ENCODE assay signal across 19 cellular contexts in the genomic region with DNA sequence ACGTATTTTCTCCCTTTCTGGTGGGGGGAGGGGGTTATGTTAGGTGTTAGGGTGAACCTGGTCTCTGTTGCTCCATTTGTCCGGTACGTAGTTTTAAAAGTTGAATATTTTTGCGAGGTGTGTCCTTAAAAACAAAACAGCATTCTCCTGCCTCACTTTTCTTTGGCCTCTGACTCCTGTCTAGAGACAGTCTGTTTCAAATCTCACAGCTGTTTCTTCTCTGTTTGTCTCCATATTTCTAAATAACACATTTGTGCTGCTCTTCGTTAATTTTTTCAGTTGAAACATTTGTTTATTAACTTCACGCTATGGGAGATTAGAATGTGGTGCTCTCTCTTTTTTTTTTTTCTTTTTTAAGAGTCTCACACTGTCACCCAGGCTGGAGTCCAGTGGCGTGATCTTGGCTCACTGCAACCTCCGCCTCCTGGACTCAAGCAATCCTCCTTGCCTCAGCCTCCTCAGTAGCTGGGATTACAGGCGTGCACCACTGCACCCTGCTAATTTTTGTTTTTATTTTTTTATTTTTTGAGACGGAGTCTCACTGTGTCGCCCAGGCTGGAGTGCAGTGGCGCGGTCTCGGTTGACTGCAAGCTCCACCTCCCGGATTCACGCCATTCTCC. TPM values are rescaled to one million over a fixed set of nuclear protein-coding genes. Genes with fewer than 3 reads are reported as not detected.
DNase-seq lines count a peak whose midpoint lies in the region; ATAC-seq and TF ChIP-seq lines count a peak whose summit lies in the region.
"Had no signal": no experiment of that assay in that cellular context is flagged by ENCODE, and none has a peak within 500 bp of the region (broad histone marks: within the 10 kb centered on the region; RNA-seq: fewer than 3 reads in every experiment).

No MANE protein-coding gene starts in this region.

- H3K36me3 ChIP-seq in heart left ventricle (peaks cover 0 to 43% (median 25%) of the 10 kb centered on the region in 9 donors), prostate gland (no peaks in the 10 kb centered on the region), transverse colon (no peaks in the 10 kb centered on the region), mammary epithelial cell (ENCODE audit: insufficient read depth, low read length) (peaks cover 4% of the 10 kb centered on the region)

- H3K9ac ChIP-seq in mammary epithelial cell (ENCODE audit: insufficient read depth, low read length), result no peak overlapping the region

- DNase-seq in Right ventricle myocardium inferior (ENCODE audit: missing footprints), result no peak
- no peak for DNase-seq in cardiac septum (ENCODE audit: low spot score)
- peak in 1 of 5 donors; percentile 41 for DNase-seq in heart left ventricle
- DNase-seq in prostate gland (ENCODE audit: low spot score), result no peak
- DNase-seq in transverse colon, result no peak
- DNase-seq in NCI-H1417 (lab: John Stamatoyannopoulos, UW), result no peak
- no peak for DNase-seq in mammary epithelial cell
- no peak for DNase-seq in substantia nigra (lab: John Stamatoyannopoulos, UW)
- DNase-seq: DND-41, Kasumi-1, MM.1S, NCI-H1092 treated with DMSO at 0.1 percent for 48 hours, NCI-H1694, NCI-H226, NCI-H524 treated with DMSO at 0.1 percent for 48 hours had no signal

- TF ChIP-seq CTCF in heart left ventricle (IDR thresholded peaks at IDR 0.05) (no peak), prostate gland (IDR thresholded peaks at IDR 0.05) (no peak), transverse colon (IDR thresholded peaks at IDR 0.05) (no peak), mammary epithelial cell (conservative IDR thresholded peaks at IDR 0.05 in 1 of 2, IDR thresholded peaks at IDR 0.05 in 1 of 2; ENCODE audit: extremely low read depth in 1 of 2, insufficient read depth in 1 of 2, low read depth in 1 of 2, low read length in 2 of 2) (no peak)

- no peak for TF ChIP-seq EP300 in transverse colon (IDR thresholded peaks at IDR 0.05; ENCODE audit: low read depth)

- in situ Hi-C loops in transverse colon (cut with MboI; ENCODE audit: low pct_ligation_motif_present in 1 of 4, low pct_unique_long_range_greater_than_20kb in 1 of 4, low sequenced_read_pairs in 3 of 4) (loop anchor here in 2 of 4 donors (10.0 to 25.0 kb wide), 2 partner anchors 174 to 197 kb away; a partner anchor contains a TSS), mammary epithelial cell (cut with MboI; ENCODE audit: low sequenced_read_pairs in 2 of 2) (loop anchor here in 1 of 2 donors (25.0 kb wide), 1 partner anchor 149 kb away; a partner anchor contains a TSS)

- intact Hi-C loops in Right ventricle myocardium inferior (cut with DNase I) (no loop called here), cardiac septum (cut with DNase I) (loop anchor here (10.0 kb wide), 1 partner anchor 197 kb away; no protein-coding TSS in a partner anchor), heart left ventricle (cut with DNase I) (loop anchor here in 4 of 10 donors (5.0 to 10.0 kb wide), 3 partner anchors 139 to 197 kb away; a partner anchor contains a TSS), prostate gland (cut with DNase I) (no loop called here), transverse colon (cut with DNase I; ENCODE audit: low total_unique reads) (loop anchor here (10.0 kb wide), 1 partner anchor 197 kb away; no protein-coding TSS in a partner anchor), mammary epithelial cell (cut with micrococcal nuclease) (no loop called here)

- H3K4me1 ChIP-seq in heart left ventricle (no peaks in the 10 kb centered on the region), prostate gland (replicated peaks) (no peaks in the 10 kb centered on the region), transverse colon (no peaks in the 10 kb centered on the region), mammary epithelial cell (ENCODE audit: insufficient read depth, low read length) (no peaks in the 10 kb centered on the region)
- H3K4me1 ChIP-seq: A549; BLaER1 treated with 17β-estradiol and CSF1 and Interleukin-3, amounts not matched to agents 10 nM and 100 nM; HAP-1 had no signal

- H4K20me1 ChIP-seq in mammary epithelial cell (ENCODE audit: insufficient read depth, low read length), result no peaks in the 10 kb centered on the region

- CTCF ChIA-PET in mammary epithelial cell (lab: Charles Lee; ENCODE audit: low non-redundant PET), result interaction anchor here (0.6 kb wide), 1 partner anchor 148 kb away, joined by 6 read pairs; no protein-coding TSS in a partner anchor

- H3K27me3 ChIP-seq in heart left ventricle, result no peaks in the 10 kb centered on the region
- H3K27me3 ChIP-seq in prostate gland (replicated peaks; ENCODE audit: insufficient read depth), result no peaks in the 10 kb centered on the region
- no peaks in the 10 kb centered on the region for H3K27me3 ChIP-seq in transverse colon
- H3K27me3 ChIP-seq in mammary epithelial cell (ENCODE audit: insufficient read depth, low read length), result no peaks in the 10 kb centered on the region
- H3K27me3 ChIP-seq: BLaER1 treated with 17β-estradiol and CSF1 and Interleukin-3, amounts not matched to agents 10 nM and 100 nM had no signal

- no peak overlapping the region for H2AFZ ChIP-seq in mammary epithelial cell (ENCODE audit: low read depth, low read length)

- H3K27ac ChIP-seq in heart left ventricle (peak overlapping the region in 4 of 12 donors; percentile 16 to 38 (median 26)), prostate gland (peak overlapping the region; percentile 24 to 29), transverse colon (peak overlapping the region in 3 of 4 donors; percentile 15 to 60 (median 48)), mammary epithelial cell (ENCODE audit: insufficient read depth, low read depth, low read length) (no peak overlapping the region), substantia nigra (ENCODE audit: low read depth, low read length, poor library complexity, severe bottlenecking) (no peak overlapping the region)
- H3K27ac ChIP-seq: A549; BLaER1 treated with 17β-estradiol and CSF1 and Interleukin-3, amounts not matched to agents 10 nM and 100 nM; HL-60 had no signal

- TF ChIP-seq POLR2A in heart left ventricle (IDR thresholded peaks at IDR 0.05) (no peak), prostate gland (IDR thresholded peaks at IDR 0.05) (no peak), transverse colon (IDR thresholded peaks at IDR 0.05) (no peak)

- H3K4me3 ChIP-seq in heart left ventricle (no peak overlapping the region), prostate gland (no peak overlapping the region), transverse colon (no peak overlapping the region), mammary epithelial cell (replicated peaks in 1 of 3; ENCODE audit: insufficient read depth in 1 of 3, low read depth in 2 of 3, low read length in 3 of 3) (no peak overlapping the region)
- H3K4me3 ChIP-seq: A549; BLaER1 treated with 17β-estradiol and CSF1 and Interleukin-3, amounts not matched to agents 10 nM and 100 nM; HAP-1 had no signal

- WGBS in heart left ventricle, 4 donors, result 84 to 90% (median 87%) methylated on average over 16 of the region's 16 CpGs
- WGBS in prostate gland, result 77% methylated on average over 16 of the region's 16 CpGs
- WGBS in transverse colon (ENCODE audit: low coverage in 1 of 2), 2 donors, result 63 to 88% methylated on average over 4 to 16 of the region's 16 CpGs
- WGBS in mammary epithelial cell (ENCODE audit: low coverage, missing lambda C conversion rate), result 98% methylated on average over 8 of the region's 16 CpGs

- dilution Hi-C loops in mammary epithelial cell (cut with HindIII; ENCODE audit: low sequenced_read_pairs), result loop anchor here (5.0 to 10.0 kb wide), 2 partner anchors 81 to 207 kb away; no protein-coding TSS in a partner anchor

- no TSS peak for BruUV-seq in mammary epithelial cell (replicated peaks; lab: Mats Ljungman, UMichigan)

- no peaks in the 10 kb centered on the region for H3K79me2 ChIP-seq in mammary epithelial cell (ENCODE audit: insufficient read depth, low read length)

- H3K4me2 ChIP-seq in mammary epithelial cell (ENCODE audit: insufficient read depth, low read depth, low read length), result no peak overlapping the region
- H3K4me2 ChIP-seq: A549; BLaER1 treated with 17β-estradiol and CSF1 and Interleukin-3, amounts not matched to agents 10 nM and 100 nM had no signal

- peak; percentile 64 for ATAC-seq in Right ventricle myocardium inferior
- peak in 3 of 4 donors; percentile 20 to 28 (median 24) for ATAC-seq in heart left ventricle
- ATAC-seq: A549 had no signal

- no peaks in the 10 kb centered on the region for H3K9me3 ChIP-seq in heart left ventricle
- H3K9me3 ChIP-seq in prostate gland, result no peaks in the 10 kb centered on the region
- no peaks in the 10 kb centered on the region for H3K9me3 ChIP-seq in transverse colon
- no peaks in the 10 kb centered on the region for H3K9me3 ChIP-seq in mammary epithelial cell (replicated peaks; ENCODE audit: insufficient read depth, low read length)
- H3K9me3 ChIP-seq: A549; BLaER1 treated with 17β-estradiol and CSF1 and Interleukin-3, amounts not matched to agents 10 nM and 100 nM; HAP-1 had no signal

RNA-seq across cellular contexts. Expression of a gene that starts 31.7 kb away (rescaled TPM):
- 56.3 TPM for total RNA-seq in Right ventricle myocardium inferior
- 76.7 TPM for total RNA-seq in cardiac septum
- 10 to 100 TPM; 20.1 to 87.4 (median 64.6) TPM for total RNA-seq in heart left ventricle
- polyA plus RNA-seq in heart left ventricle, result 10 to 100 TPM; 10.4 to 35.0 TPM
- total RNA-seq in prostate gland, result 10 to 100 TPM; 33.0 to 34.0 TPM
- total RNA-seq in transverse colon, result 100 to 1,000 TPM in 1 of 4 donors, 10 to 100 TPM in 2, 1 to 10 TPM in 1; 6.4 to 160 (median 23.9) TPM
- 10 to 100 TPM; 17.2 to 78.5 TPM for total RNA-seq in mammary epithelial cell
- polyA plus RNA-seq in mammary epithelial cell, result 94.6 TPM
- polyA minus RNA-seq in mammary epithelial cell, result 117 TPM

RNA-seq across cellular contexts. Expression of a gene that starts 31.8 kb away (rescaled TPM):
- total RNA-seq in Right ventricle myocardium inferior, result 9.9 TPM
- total RNA-seq in cardiac septum, result 8.8 TPM
- total RNA-seq in heart left ventricle, result 10 to 100 TPM in 3 of 9 donors, 1 to 10 TPM in 6; 5.2 to 15.9 (median 8.3) TPM
- 1 to 10 TPM; 5.6 to 6.5 TPM for polyA plus RNA-seq in heart left ventricle
- 10 to 100 TPM; 13.6 to 14.7 TPM for total RNA-seq in prostate gland
- 10 to 100 TPM in 2 of 4 donors, 1 to 10 TPM in 2; 4.1 to 14.8 (median 9.0) TPM for total RNA-seq in transverse colon
- 10 to 100 TPM; 12.7 to 15.0 TPM for total RNA-seq in mammary epithelial cell
- polyA plus RNA-seq in mammary epithelial cell, result 6.7 TPM
- 7.1 TPM for polyA minus RNA-seq in mammary epithelial cell

Comparison
In these comparisons a context has a peak if more than half of its experiments do, and no peak if none do; other contexts are left out.
1. intact Hi-C loops: an anchor here in cardiac septum (10.0 kb wide) and transverse colon (10.0 kb wide); none called in Right ventricle myocardium inferior, prostate gland and mammary epithelial cell.
2. H3K27ac ChIP-seq: peak in prostate gland (2 of 2) and transverse colon (3 of 4); none in mammary epithelial cell (single experiment) and substantia nigra (single experiment).